In genomic region chr5:2874099-2874498, GRCh38 we compare ENCODE assay signal across 24 cellular contexts.
"Had no signal": no experiment of that assay in that cellular context is flagged by ENCODE, and none has a peak within 500 bp of the region (broad histone marks: within the 10 kb centered on the region; RNA-seq: fewer than 3 reads in every experiment).

No MANE protein-coding gene starts in this region.

- ATAC-seq: left lobe of liver; naive thymus-derived CD8-positive, alpha-beta T cell; pancreas; right lobe of liver; stimulated activated effector memory CD8-positive, alpha-beta T cell treated with anti-CD3 and anti-CD28 coated beads, Interleukin-12 subunit alpha, Interleukin-12 subunit beta, amount 100 ng/mL, for 72 hours had no signal

- H3K9me3 ChIP-seq: pancreas, thyroid gland had no signal

- FAIRE-seq: endometrium, frontal cortex, kidney, pancreas, urothelium cell line had no signal

- DNase-seq: caudate nucleus; cerebellar nuclear complex; dorsolateral prefrontal cortex; effector memory CD4-positive, alpha-beta T cell; erythroblast; kidney; mammary epithelial cell; mesendoderm; naive thymus-derived CD8-positive, alpha-beta T cell; occipital lobe; pancreas; right lobe of liver; stimulated activated CD4-positive, alpha-beta T cell treated with anti-CD3 and anti-CD28 coated beads, Interleukin-2, amount 100 ng/mL, for 24 hours; stimulated activated CD4-positive, alpha-beta T cell treated with anti-CD3 and anti-CD28 coated beads, Interleukin-4, amount 100 ng/mL, for 24 hours; stimulated activated naive CD4-positive, alpha-beta T cell treated with Interleukin-2 at 50 U/mL for 16 hours; stomach; thyroid gland; trophoblast cell had no signal

- H3K27me3 ChIP-seq: pancreas, right lobe of liver, stomach, thyroid gland had no signal

- H3K4me1 ChIP-seq: pancreas, right lobe of liver, stomach, thyroid gland had no signal

- H3K27ac ChIP-seq: dorsolateral prefrontal cortex, pancreas, right lobe of liver, stomach, thyroid gland had no signal

- H3K4me3 ChIP-seq: dorsolateral prefrontal cortex, pancreas, right lobe of liver, smooth muscle cell, stomach, thyroid gland had no signal

- H3K36me3 ChIP-seq: pancreas, right lobe of liver, stomach, thyroid gland had no signal
